Comparison of ENCODE assay signal across 9 cellular contexts in the genomic region with DNA sequence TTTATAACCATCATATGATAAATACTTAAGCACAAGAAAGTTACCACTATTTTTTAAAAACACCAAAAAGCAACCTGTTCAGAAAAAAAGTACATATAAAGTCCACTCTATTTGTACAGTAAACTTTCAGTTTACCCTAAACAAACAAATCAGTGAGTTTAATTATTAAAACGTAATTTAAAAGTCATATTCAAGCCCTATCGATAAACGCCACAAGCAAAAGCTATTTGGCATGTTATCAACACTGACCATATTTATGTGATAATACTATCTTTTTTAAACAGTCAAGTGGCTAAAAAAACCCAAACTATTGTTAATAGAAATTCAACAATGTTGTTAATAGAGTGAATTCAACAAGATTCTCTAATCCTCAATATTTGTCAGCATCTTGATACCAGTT. TPM values are rescaled to one million over a fixed set of nuclear protein-coding genes. Genes with fewer than 3 reads are reported as not detected.
A peak's percentile ranks its signal among the peaks of the same experiment; 100 is the strongest.
DNase-seq lines count a peak whose midpoint lies in the region; ATAC-seq, FAIRE-seq and TF ChIP-seq lines count a peak whose summit lies in the region.
"Had no signal": no experiment of that assay in that cellular context is flagged by ENCODE, and none has a peak within 500 bp of the region (broad histone marks: within the 10 kb centered on the region; RNA-seq: fewer than 3 reads in every experiment).

No MANE protein-coding gene starts in this region.

- H3K79me1 ChIP-seq in H1 (ENCODE audit: low read depth, low read length) = peaks cover 2% of the 10 kb centered on the region; the same call in 1 of the 2 replicates

- H4K8ac ChIP-seq in H1 (ENCODE audit: extremely low read depth, insufficient read depth, low read length) = no peak overlapping the region

- CTCF ChIA-PET in OCI-LY7 (lab: Charles Lee; ENCODE audit: unreplicated experiment) (no interaction called here), H1 (lab: Charles Lee; ENCODE audit: partially characterized antibody) (no interaction called here)

- TF ChIP-seq CTCF in OCI-LY7 (conservative IDR thresholded peaks at IDR 0.05; ENCODE audit: low read length) (no peak), H1 (IDR thresholded peaks at IDR 0.05; ENCODE audit: control extremely low read depth in 1 of 3, insufficient read depth in 1 of 3, low read depth in 1 of 3, low read length in 3 of 3) (no peak), GM13976 (IDR thresholded peaks at IDR 0.05; ENCODE audit: borderline replicate concordance, control extremely low read depth, extremely low read depth, insufficient read depth, missing control alignments) (no peak)

- H3K14ac ChIP-seq in H1 (ENCODE audit: insufficient read length) = no peak overlapping the region

- H3K4me2 ChIP-seq in OCI-LY7 (ENCODE audit: low read length) (peak overlapping the region; percentile 82), H1 (ENCODE audit: insufficient read depth in 1 of 2, low read depth in 2 of 2, low read length in 2 of 2) (peak overlapping the region; percentile 64 to 85)

- no peak overlapping the region for H2BK5ac ChIP-seq in H1 (ENCODE audit: low read depth, low read length)

- H2AK5ac ChIP-seq in H1 (ENCODE audit: low read depth, low read length) = no peak overlapping the region

- TF ChIP-seq RAD21 in H1 (IDR thresholded peaks at IDR 0.05 in 1 of 2, conservative IDR thresholded peaks at IDR 0.05 in 1 of 2; ENCODE audit: low read depth in 2 of 2, low read length in 2 of 2) = no peak

- H2AFZ ChIP-seq in OCI-LY7 (ENCODE audit: low read length) (no peak overlapping the region), H1 (ENCODE audit: low read length) (no peak overlapping the region), neuron (ENCODE audit: low read depth, low read length) (peak overlapping the region; percentile 83)

- DNase-seq in OCI-LY7 (ENCODE audit: low spot score) (no peak), H1 (ENCODE audit: low read depth in 1 of 2, low spot score in 2 of 2) (no peak), GM13976 (ENCODE audit: low spot score) (no peak), islet precursor cell (no peak)
- no peak for DNase-seq in activated CD8-positive, alpha-beta memory T cell treated with anti-CD3 and anti-CD28 coated beads, Interleukin-2, amount 50 U/mL, for 4 hours
- DNase-seq: NCI-H345 had no signal

- H3K27ac ChIP-seq in OCI-LY7 (ENCODE audit: low read depth, low read length, poor library complexity, severe bottlenecking) (no peak overlapping the region), H1 (ENCODE audit: low read depth, low read length) (no peak overlapping the region)

- POLR2A ChIA-PET in OCI-LY7 (lab: Charles Lee) = interaction anchor here (0.6 to 0.7 kb wide), 2 partner anchors 331 to 906 kb away, joined by 3 to 6 read pairs; no protein-coding TSS in a partner anchor
- POLR2A ChIA-PET in H1 (lab: Charles Lee; ENCODE audit: partially characterized antibody) = interaction anchor here (0.7 to 1.5 kb wide), 2 partner anchors 22 to 81 kb away, joined by 4 read pairs; a partner anchor contains a TSS

- ATAC-seq in HG02840 (IDR thresholded peaks at IDR 0.05; ENCODE audit: low FRiP score, unreplicated experiment) = no peak

- no peak overlapping the region for H2BK15ac ChIP-seq in H1 (ENCODE audit: low read length)

- no peak overlapping the region for H4K91ac ChIP-seq in H1 (replicated peaks; ENCODE audit: insufficient read length, low read length)

- no peak overlapping the region for H3K56ac ChIP-seq in H1 (replicated peaks; ENCODE audit: insufficient read length, low read depth, low read length)

- intact Hi-C loops in OCI-LY7 (cut with micrococcal nuclease; ENCODE audit: unreplicated experiment) = loop anchor here (5.0 kb wide), 1 partner anchor 101 kb away; a partner anchor contains a TSS

- H3K4me1 ChIP-seq in ES-I3 (ENCODE audit: insufficient read depth, low read length) (no peaks in the 10 kb centered on the region), OCI-LY7 (ENCODE audit: insufficient read depth, low read length, poor library complexity, severe bottlenecking) (peaks cover 47% of the 10 kb centered on the region), H1 (replicated peaks in 1 of 4; ENCODE audit: control insufficient read depth in 3 of 4, insufficient read depth in 4 of 4, low read length in 3 of 4) (peaks cover 0 to 4% (median 3%) of the 10 kb centered on the region in 4 experiments; a peak in 4 of 7 replicates), neuron (ENCODE audit: insufficient read depth, low read length) (peaks cover 14% of the 10 kb centered on the region)

- H2BK20ac ChIP-seq in H1 (ENCODE audit: low read length) = no peak overlapping the region

- peaks cover 2% of the 10 kb centered on the region; the same call in 1 of the 2 replicates for H3K23me2 ChIP-seq in H1 (ENCODE audit: low read depth, low read length)

- H4K5ac ChIP-seq in H1 (ENCODE audit: insufficient read length, low read depth, low read length) = no peak overlapping the region

- H3K79me2 ChIP-seq in OCI-LY7 (ENCODE audit: insufficient read depth, low read depth, low read length) (peaks cover 67% of the 10 kb centered on the region), H1 (ENCODE audit: control insufficient read depth in 1 of 2, insufficient read depth in 2 of 2, low read length in 2 of 2) (peaks cover 0 to 27% of the 10 kb centered on the region in 2 experiments; a peak in 3 of 4 replicates)

- H3K36me3 ChIP-seq in ES-I3 (ENCODE audit: insufficient read depth, low read length) (no peaks in the 10 kb centered on the region), OCI-LY7 (ENCODE audit: insufficient read depth, low read length) (peaks cover 23% of the 10 kb centered on the region), H1 (ENCODE audit: control insufficient read depth in 2 of 4, insufficient read depth in 4 of 4, low read length in 3 of 4) (no peaks in the 10 kb centered on the region), neuron (ENCODE audit: insufficient read depth, low read length) (no peaks in the 10 kb centered on the region)

- H3K23ac ChIP-seq in H1 (ENCODE audit: insufficient read length) = no peak overlapping the region

- TF ChIP-seq EP300 in H1 (IDR thresholded peaks at IDR 0.05; ENCODE audit: borderline replicate concordance in 1 of 2, low read depth in 2 of 2, low read length in 2 of 2) = no peak

- H3K9ac ChIP-seq in ES-I3 (ENCODE audit: low read depth, low read length) (peak overlapping the region; percentile 71), H1 (replicated peaks in 1 of 4; ENCODE audit: extremely low read depth in 1 of 4, low read depth in 3 of 4, low read length in 3 of 4) (peak overlapping the region in 1 of 4 experiments; percentile 58; a peak in 1 of 7 replicates)

- no peak overlapping the region for H2BK120ac ChIP-seq in H1 (replicated peaks; ENCODE audit: low read depth, low read length)

- WGBS in H1 (ENCODE audit: extremely low coverage in 1 of 2, insufficient coverage in 1 of 2, insufficient read length in 1 of 2, insufficient replicate concordance in 2 of 2, low coverage in 1 of 2, low lambda C conversion rate in 2 of 2, missing lambda C conversion rate in 1 of 2), 2 experiments = 88% methylated on average over 3 of the region's 3 CpGs; no CpG with 5 or more reads in 1 of the 2 experiments

- H3K27me3 ChIP-seq in H1 (replicated peaks in 1 of 4; ENCODE audit: control insufficient read depth in 3 of 4, extremely low read depth in 1 of 4, insufficient read depth in 3 of 4, low read length in 3 of 4) = no peaks in the 10 kb centered on the region
- no peaks in the 10 kb centered on the region for H3K27me3 ChIP-seq in neuron (ENCODE audit: insufficient read depth, low read length)

- H3K18ac ChIP-seq in H1 (ENCODE audit: extremely low read depth, low read length) = no peak overlapping the region

- H4K20me1 ChIP-seq in OCI-LY7 (ENCODE audit: insufficient read depth, low read length) (no peaks in the 10 kb centered on the region), H1 (replicated peaks in 1 of 2; ENCODE audit: control insufficient read depth in 1 of 2, insufficient read depth in 2 of 2, low read length in 2 of 2) (no peaks in the 10 kb centered on the region)

- H3K4ac ChIP-seq in H1 (replicated peaks; ENCODE audit: insufficient read length, low read depth, low read length) = no peak overlapping the region

- H2BK12ac ChIP-seq in H1 (ENCODE audit: low read depth, low read length) = no peak overlapping the region

- in situ Hi-C loops in GM13976 (cut with MboI; ENCODE audit: low sequenced_read_pairs, unreplicated experiment) = no loop called here

- H3K4me3 ChIP-seq in OCI-LY7 (ENCODE audit: low read depth, low read length, poor library complexity, severe bottlenecking) = peak overlapping the region; percentile 84
- H3K4me3 ChIP-seq in H1 (ENCODE audit: extremely low read depth in 1 of 4, insufficient read depth in 2 of 4, low read depth in 3 of 4, low read length in 4 of 4) = peak overlapping the region; percentile 61 to 93 (median 86); a peak in 7 of 8 replicates
- peak overlapping the region; percentile 98 for H3K4me3 ChIP-seq in neuron (ENCODE audit: low read length)

- no peak for TF ChIP-seq POLR2A in H1 (IDR thresholded peaks at IDR 0.05; ENCODE audit: control extremely low read depth in 1 of 2, low read depth in 2 of 2, low read length in 2 of 2)

- no TSS peak for BruUV-seq in OCI-LY7 (replicated peaks; lab: Mats Ljungman, UMichigan)

- H3K9me3 ChIP-seq in ES-I3 (ENCODE audit: control insufficient read depth, insufficient read depth, low read length) = no peaks in the 10 kb centered on the region
- H3K9me3 ChIP-seq in OCI-LY7 (ENCODE audit: low read length) = no peaks in the 10 kb centered on the region
- no peaks in the 10 kb centered on the region for H3K9me3 ChIP-seq in H1 (ENCODE audit: insufficient read depth in 2 of 2, low read depth in 1 of 2, low read length in 1 of 2)
- peaks cover 1% of the 10 kb centered on the region for H3K9me3 ChIP-seq in neuron (ENCODE audit: low read length)

- no peaks in the 10 kb centered on the region for H3K9me2 ChIP-seq in OCI-LY7 (ENCODE audit: insufficient read depth, low read length)

- no peak for FAIRE-seq in H1 (lab: Jason Lieb, UNC)

TF ChIP-seq in H1, 55 proteins besides CTCF, POLR2A, EP300 and RAD21:
- TF ChIP-seq RNF2 (IDR thresholded peaks at IDR 0.05; ENCODE audit: borderline replicate concordance, low read depth, low read length, missing control alignments, poor library complexity, severe bottlenecking) = no peak
- TF ChIP-seq EGR1 (IDR thresholded peaks at IDR 0.05; ENCODE audit: borderline replicate concordance, low read depth, low read length) = no peak

RNA-seq across cellular contexts. Expression of a gene that starts 1.9 kb away (rescaled TPM):
- 35.1 and 40.9 TPM in 2 replicates for total RNA-seq in OCI-LY7 (2014; rRNA removed; shearing (Covaris generic))
- total RNA-seq in OCI-LY7 (2022) = 32.8 and 36.5 TPM in 2 replicates
- total RNA-seq in H1 (2021; fragmentation: NEBNext Ultra II Directional; extraction: Animal tissue kit (Norgen Biotek cat#: 25700)) = 19.1 and 20.3 TPM in 2 replicates
- 7.3 and 7.6 TPM in 2 replicates for polyA plus RNA-seq in H1 (2011; rRNA removed)
- polyA plus RNA-seq in H1 (2011; cell fraction: cytosol; rRNA removed) = 12.9 TPM
- polyA plus RNA-seq in H1 (2011; cell fraction: nucleus; rRNA removed) = 4.9 TPM
- polyA plus RNA-seq in H1 (2012, experiment 1 of 2) = 12.6 to 22.9 TPM (median 15.2 TPM) in 4 replicates
- 1.7 TPM for polyA plus RNA-seq in H1 (2012, experiment 2 of 2)
- 18.0 TPM for polyA plus RNA-seq in H1 (2013, experiment 1 of 2)
- polyA plus RNA-seq in H1 (2013, experiment 2 of 2) = 18.7 TPM
- polyA minus RNA-seq in H1 (2011; rRNA and poly(A)+ RNA removed) = 12.4 and 16.2 TPM in 2 replicates
- polyA minus RNA-seq in H1 (2011; cell fraction: cytosol; rRNA and poly(A)+ RNA removed) = 11.7 TPM
- 10.7 TPM for polyA minus RNA-seq in H1 (2011; cell fraction: nucleus; rRNA and poly(A)+ RNA removed)
